Comparison of ENCODE assay signal across 25 cellular contexts in the genomic region with DNA sequence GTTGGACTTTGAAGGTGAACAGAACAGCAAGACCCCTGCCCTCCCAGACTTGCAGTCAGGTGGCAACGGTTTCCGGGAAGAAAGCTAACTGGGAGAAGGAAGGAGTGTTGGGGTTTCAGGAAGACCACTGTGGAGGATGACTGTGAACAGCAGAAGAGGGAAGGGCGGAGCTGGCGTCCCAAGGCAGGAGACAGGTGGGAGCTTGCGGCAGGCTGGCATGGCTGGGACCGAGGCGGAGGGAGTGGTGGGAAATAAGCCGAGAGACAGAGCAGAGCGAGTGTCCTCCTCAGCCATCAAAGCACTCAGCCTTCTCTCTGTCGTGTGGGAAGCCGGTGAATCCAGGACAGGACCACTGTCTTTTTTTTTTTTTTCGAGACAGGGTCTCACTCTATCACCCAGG.
"Had no signal": no experiment of that assay in that cellular context is flagged by ENCODE, and none has a peak within 500 bp of the region (broad histone marks: within the 10 kb centered on the region; RNA-seq: fewer than 3 reads in every experiment).

No MANE protein-coding gene starts in this region.

- H3K9me3 Mint-ChIP-seq: activated CD8-positive, alpha-beta T cell treated with anti-CD3 and anti-CD28 coated beads for 36 hours; activated naive CD4-positive, alpha-beta T cell treated with anti-CD3 and anti-CD28 coated beads, Interleukin-2, amount 10 ng/mL, durations not matched to agents 7 days and 5 days; activated T-helper 1 cell treated with anti-CD3 and anti-CD28 coated beads, Interleukin-12 subunit alpha, Interleukin-12 subunit beta, Interleukin-2, Interleukin-4 antibody, amounts not matched to agents 30 ng/mL and 10 ng/mL and 1 ng/mL, durations not matched to agents 14 hours and 24 hours and 36 hours; IgD-negative memory B cell had no signal

- H3K4me1 Mint-ChIP-seq: IgD-negative memory B cell had no signal

- H3K27me3 Mint-ChIP-seq: activated CD8-positive, alpha-beta T cell treated with anti-CD3 and anti-CD28 coated beads for 36 hours; activated naive CD4-positive, alpha-beta T cell treated with anti-CD3 and anti-CD28 coated beads, Interleukin-2, amount 10 ng/mL, durations not matched to agents 7 days and 5 days had no signal

- H3K27ac ChIP-seq: ascending aorta, body of pancreas, Peyer's patch had no signal

- ATAC-seq: activated CD8-positive, alpha-beta T cell treated with anti-CD3 and anti-CD28 coated beads for 36 hours; body of pancreas had no signal

- H3K4me3 ChIP-seq: ascending aorta, body of pancreas, Peyer's patch had no signal

- H3K36me3 Mint-ChIP-seq: IgD-negative memory B cell had no signal

- H3K36me3 ChIP-seq: ascending aorta, Peyer's patch had no signal

- H3K27ac Mint-ChIP-seq: activated CD8-positive, alpha-beta T cell treated with anti-CD3 and anti-CD28 coated beads for 36 hours; activated naive CD4-positive, alpha-beta T cell treated with anti-CD3 and anti-CD28 coated beads, Interleukin-2, amount 10 ng/mL, durations not matched to agents 7 days and 5 days; activated T-helper 1 cell treated with anti-CD3 and anti-CD28 coated beads, Interleukin-12 subunit alpha, Interleukin-12 subunit beta, Interleukin-2, Interleukin-4 antibody, amounts not matched to agents 30 ng/mL and 10 ng/mL and 1 ng/mL, durations not matched to agents 14 hours and 24 hours and 36 hours; IgD-negative memory B cell had no signal

- H3K9me3 ChIP-seq: ascending aorta, body of pancreas, Peyer's patch had no signal

- DNase-seq: activated CD4-positive, alpha-beta T cell treated with anti-CD3 and anti-CD28 coated beads, Interleukin-2, amount 50 U/mL, for 1 hour; activated CD4-positive, CD25-positive, alpha-beta regulatory T cell; activated CD8-positive, alpha-beta memory T cell treated with anti-CD3 and anti-CD28 coated beads, Interleukin-2, amount 50 U/mL, for 4 hours; activated CD8-positive, alpha-beta T cell treated with anti-CD3 and anti-CD28 coated beads for 36 hours; activated effector memory CD4-positive, alpha-beta T cell treated with anti-CD3 and anti-CD28 coated beads, Interleukin-2, amount 50 U/mL, for 16 hours; activated naive CD4-positive, alpha-beta T cell treated with anti-CD3 and anti-CD28 coated beads, Interleukin-2, amount 10 ng/mL, durations not matched to agents 7 days and 5 days; amniotic stem cell; body of pancreas; central memory CD4-positive, alpha-beta T cell; KG1; NCI-H1092; NCI-H1436; NCI-H187; NCI-H2081; NCI-H446; NCI-H524; SHP77 treated with DMSO at 0.1 percent for 48 hours; T-helper 2 cell; T1000 had no signal

- FAIRE-seq: bronchial epithelial cell, TTC549 had no signal

- H3K4me3 Mint-ChIP-seq: activated CD8-positive, alpha-beta T cell treated with anti-CD3 and anti-CD28 coated beads for 36 hours; activated naive CD4-positive, alpha-beta T cell treated with anti-CD3 and anti-CD28 coated beads, Interleukin-2, amount 10 ng/mL, durations not matched to agents 7 days and 5 days; activated T-helper 1 cell treated with anti-CD3 and anti-CD28 coated beads, Interleukin-12 subunit alpha, Interleukin-12 subunit beta, Interleukin-2, Interleukin-4 antibody, amounts not matched to agents 30 ng/mL and 10 ng/mL and 1 ng/mL, durations not matched to agents 14 hours and 24 hours and 36 hours; IgD-negative memory B cell had no signal

- H3K27me3 ChIP-seq: ascending aorta, body of pancreas, Peyer's patch had no signal
